In genomic region chr2:63544017-63544627, GRCh38 we compare ENCODE assay signal across 9 cellular contexts. TPM values are rescaled to one million over a fixed set of nuclear protein-coding genes. Genes with fewer than 3 reads are reported as not detected.
DNase-seq lines count a peak whose midpoint lies in the region; ATAC-seq and TF ChIP-seq lines count a peak whose summit lies in the region.
"Had no signal": no experiment of that assay in that cellular context is flagged by ENCODE, and none has a peak within 500 bp of the region (broad histone marks: within the 10 kb centered on the region; RNA-seq: fewer than 3 reads in every experiment).

No MANE protein-coding gene starts in this region.

- peaks cover 0 to 12% (median 0%) of the 10 kb centered on the region in 11 donors for H3K9me3 ChIP-seq in heart right ventricle

- H3K27ac ChIP-seq in heart right ventricle: no peak overlapping the region

- peaks cover 0 to 3% (median 0%) of the 10 kb centered on the region in 9 donors for H3K4me1 ChIP-seq in heart right ventricle

- ATAC-seq in heart right ventricle: no peak
- no peak for ATAC-seq in left cardiac atrium

- H3K4me3 ChIP-seq in heart right ventricle (no peak overlapping the region), epithelial cell of esophagus (ENCODE audit: low read length) (no peak overlapping the region)

- H3K27me3 ChIP-seq in heart right ventricle: no peaks in the 10 kb centered on the region

- WGBS in heart right ventricle, 2 donors: 100% methylated on average over 1 of the region's 1 CpG

- TF ChIP-seq CTCF in heart right ventricle (IDR thresholded peaks at IDR 0.05) (peak in 8 of 9 donors; percentile 12 to 66 (median 56)), epithelial cell of esophagus (IDR thresholded peaks at IDR 0.05; ENCODE audit: insufficient read depth, low read depth, low read length, missing control alignments) (peak; percentile 43)

- H3K36me3 ChIP-seq in heart right ventricle: no peaks in the 10 kb centered on the region

- intact Hi-C loops in heart right ventricle (cut with DNase I) (no loop called here), left cardiac atrium (cut with DNase I) (no loop called here)

- DNase-seq in heart right ventricle (no peak), left cardiac atrium (no peak), NCI-H82 (lab: John Stamatoyannopoulos, UW) (peak; percentile 25), epithelial cell of esophagus (ENCODE audit: low read depth) (peak; percentile 22), hepatic stellate cell (ENCODE audit: low spot score) (no peak), SHP77 treated with DMSO at 0.1 percent for 48 hours (lab: John Stamatoyannopoulos, UW) (no peak), NCI-H2107 (lab: John Stamatoyannopoulos, UW) (no peak)
- DNase-seq in activated naive CD4-positive, alpha-beta T cell treated with Interleukin-2 at 50 U/mL for 16 hours: no peak
- DNase-seq: effector CD8-positive, alpha-beta T cell had no signal

RNA-seq across cellular contexts. Expression of gene WDPCP, which starts 44.2 kb away (rescaled TPM):
- 10 to 100 TPM; 10.3 to 36.6 (median 23.5) TPM for total RNA-seq in heart right ventricle
- polyA plus RNA-seq in heart right ventricle: 1 to 10 TPM; 3.7 to 3.9 TPM
- total RNA-seq in left cardiac atrium: 10 to 100 TPM; 12.4 to 13.9 TPM

RNA-seq across cellular contexts. Expression of gene MDH1, which starts 44.6 kb away (rescaled TPM):
- total RNA-seq in heart right ventricle (1,000 to 10,000 TPM; 1,047 to 1,698 (median 1,599) TPM), left cardiac atrium (1,000 to 10,000 TPM in 1 of 2 donors, 100 to 1,000 TPM in 1; 895 to 1,092 TPM)
- 1,000 to 10,000 TPM; 1,017 to 1,192 TPM for polyA plus RNA-seq in heart right ventricle

Comparison
In these comparisons a context has a peak if more than half of its experiments do, and no peak if none do; other contexts are left out.
1. DNase-seq: peak in NCI-H82 (single experiment) and epithelial cell of esophagus (single experiment); none in heart right ventricle (0 of 2), left cardiac atrium (single experiment), hepatic stellate cell (single experiment), SHP77 treated with DMSO at 0.1 percent for 48 hours (single experiment), NCI-H2107 (single experiment) and activated naive CD4-positive, alpha-beta T cell treated with Interleukin-2 at 50 U/mL for 16 hours (single experiment).